24 cellular contexts compared by ENCODE assay signal in the genomic region with DNA sequence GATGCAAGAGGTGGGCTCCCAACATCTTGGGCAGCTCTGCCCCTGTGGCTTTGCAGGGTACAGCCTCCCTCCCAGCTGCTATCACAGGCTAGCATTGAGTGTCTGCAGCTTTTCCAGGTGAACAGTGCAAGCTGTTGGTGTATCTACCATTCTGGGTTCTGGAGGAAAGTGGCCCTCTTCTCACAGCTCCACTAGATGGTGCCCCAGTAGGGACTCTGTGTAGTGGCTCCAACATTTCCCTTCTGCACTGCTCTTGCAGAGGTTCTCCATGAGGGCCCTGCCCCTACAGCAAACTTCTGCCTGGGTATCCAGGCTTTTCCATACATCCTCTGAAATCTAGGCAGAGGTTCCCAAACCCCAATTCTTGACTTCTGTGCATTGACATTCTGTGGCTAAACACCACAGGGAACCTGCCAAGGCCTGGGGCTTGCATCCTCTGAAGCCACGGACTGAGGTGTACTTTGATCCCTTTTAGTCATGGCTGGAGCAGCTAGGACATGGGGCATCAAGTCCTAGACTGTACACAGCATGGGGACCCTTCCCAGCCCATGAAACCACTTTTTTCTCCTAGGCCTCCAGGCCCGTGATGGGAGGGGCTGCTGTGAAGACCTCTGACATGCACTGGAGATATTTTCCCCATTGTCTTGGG. TPM values are rescaled to one million over a fixed set of nuclear protein-coding genes. Genes with fewer than 3 reads are reported as not detected.
DNase-seq lines count a peak whose midpoint lies in the region; FAIRE-seq and TF ChIP-seq lines count a peak whose summit lies in the region.
"Had no signal": no experiment of that assay in that cellular context is flagged by ENCODE, and none has a peak within 500 bp of the region (broad histone marks: within the 10 kb centered on the region; RNA-seq: fewer than 3 reads in every experiment).

No MANE protein-coding gene starts in this region.

- H3K4me3 ChIP-seq in breast epithelium: no peak overlapping the region
- no peak overlapping the region for H3K4me3 ChIP-seq in cardiac fibroblast (replicated peaks in 1 of 2; ENCODE audit: low read depth in 2 of 2, low read length in 2 of 2)
- H3K4me3 ChIP-seq in liver (ENCODE audit: low read depth in 1 of 3, low read length in 3 of 3): no peak overlapping the region
- H3K4me3 ChIP-seq: gastroesophageal sphincter, left lung, thoracic aorta had no signal

- peaks cover 15% of the 10 kb centered on the region for H3K9me3 Mint-ChIP-seq in MCF 10A (ENCODE audit: unreplicated experiment)

- H3K27me3 ChIP-seq in breast epithelium: no peaks in the 10 kb centered on the region
- no peaks in the 10 kb centered on the region for H3K27me3 ChIP-seq in liver (ENCODE audit: control insufficient read depth in 4 of 4, insufficient read depth in 4 of 4, low read length in 3 of 4)
- H3K27me3 ChIP-seq: gastroesophageal sphincter, left lung had no signal

- CTCF ChIA-PET in MCF 10A (lab: Yijun Ruan, JAX): interaction anchor here (0.7 kb wide), 1 partner anchor 661 kb away, joined by 4 read pairs; no protein-coding TSS in a partner anchor

- WGBS in liver: 72% methylated on average over 2 of the region's 2 CpGs

- FAIRE-seq in urothelium cell line (lab: Jason Lieb, UNC): no peak
- FAIRE-seq: H54 had no signal

- H3K4me1 ChIP-seq in breast epithelium: no peaks in the 10 kb centered on the region
- no peaks in the 10 kb centered on the region for H3K4me1 ChIP-seq in liver (ENCODE audit: control insufficient read depth in 4 of 4, insufficient read depth in 4 of 4, low read length in 3 of 4)
- H3K4me1 ChIP-seq: gastroesophageal sphincter, left lung had no signal

- no peaks in the 10 kb centered on the region for H3K4me1 Mint-ChIP-seq in MCF 10A (ENCODE audit: insufficient read depth, unreplicated experiment)
- H3K4me1 Mint-ChIP-seq: activated naive CD8-positive, alpha-beta T cell treated with anti-CD3 and anti-CD28 coated beads, Interleukin-2, amount 50 U/mL, for 24 hours had no signal

- H3K9me3 ChIP-seq in breast epithelium (no peaks in the 10 kb centered on the region), liver (ENCODE audit: control insufficient read depth in 4 of 4, low read length in 3 of 4) (no peaks in the 10 kb centered on the region)
- H3K9me3 ChIP-seq: gastroesophageal sphincter, thoracic aorta had no signal

- H3K27ac ChIP-seq in breast epithelium (no peak overlapping the region), liver (ENCODE audit: low read depth in 1 of 2, low read length in 2 of 2) (no peak overlapping the region)
- H3K27ac ChIP-seq: gastroesophageal sphincter, HL-60, KMS-11, left lung, thoracic aorta had no signal

- POLR2A ChIA-PET in MCF 10A (lab: Yijun Ruan, JAX): interaction anchor here (0.7 kb wide), 1 partner anchor 9 kb away, joined by 3 read pairs; no protein-coding TSS in a partner anchor

- TF ChIP-seq RAD21 in liver (IDR thresholded peaks at IDR 0.05): peak; percentile 35 to 51

- TF ChIP-seq CTCF in MCF 10A (IDR thresholded peaks at IDR 0.05; ENCODE audit: unreplicated experiment): no peak
- TF ChIP-seq CTCF in breast epithelium (IDR thresholded peaks at IDR 0.05): no peak
- TF ChIP-seq CTCF in cardiac fibroblast (IDR thresholded peaks at IDR 0.05; ENCODE audit: low read depth, low read length): peak; percentile 39
- TF ChIP-seq CTCF in liver (IDR thresholded peaks at IDR 0.05; ENCODE audit: low read depth, low read length, missing input control): no peak

- H3K4me3 Mint-ChIP-seq in MCF 10A (ENCODE audit: unreplicated experiment): no peak overlapping the region
- H3K4me3 Mint-ChIP-seq: activated naive CD8-positive, alpha-beta T cell treated with anti-CD3 and anti-CD28 coated beads, Interleukin-2, amount 50 U/mL, for 24 hours; CD8-positive, alpha-beta T cell; effector memory CD8-positive, alpha-beta T cell; T-helper 2 cell treated with Interferon-gamma antibody and Interleukin-4, amounts not matched to agents 5 μg/mL and 100 μg/mL, for 36 hours had no signal

- DNase-seq in MCF 10A (ENCODE audit: unreplicated experiment) (peak; percentile 6), breast epithelium (ENCODE audit: low spot score in 2 of 2) (no peak), M059J (ENCODE audit: low read depth) (peak; percentile 9), cardiac fibroblast (ENCODE audit: low read depth in 2 of 2) (peak; percentile 11 to 46), urothelium cell line (ENCODE audit: low spot score) (no peak), cerebellar nuclear complex (lab: John Stamatoyannopoulos, UW) (no peak)
- DNase-seq in stimulated activated naive CD4-positive, alpha-beta T cell treated with Interleukin-2 at 50 U/mL for 16 hours (lab: John Stamatoyannopoulos, UW): no peak
- DNase-seq: activated CD4-positive, alpha-beta T cell treated with anti-CD3 and anti-CD28 coated beads for 1 hour; activated naive CD8-positive, alpha-beta T cell treated with anti-CD3 and anti-CD28 coated beads, Interleukin-2, amount 50 U/mL, for 24 hours; CD8-positive, alpha-beta T cell; central memory CD4-positive, alpha-beta T cell; DMS79 treated with DMSO at 0.1 percent for 48 hours; effector memory CD8-positive, alpha-beta T cell; left lung; NCI-H69; OCI-M1; stimulated activated CD4-positive, alpha-beta T cell treated with anti-CD3 and anti-CD28 coated beads, Interleukin-12 subunit alpha, Interleukin-12 subunit beta, amount 100 ng/mL, for 4 hours had no signal

- TF ChIP-seq POLR2A in breast epithelium (IDR thresholded peaks at IDR 0.05): no peak

- H3K27me3 Mint-ChIP-seq in MCF 10A (ENCODE audit: insufficient read depth, unreplicated experiment): no peaks in the 10 kb centered on the region
- H3K27me3 Mint-ChIP-seq: activated naive CD8-positive, alpha-beta T cell treated with anti-CD3 and anti-CD28 coated beads, Interleukin-2, amount 50 U/mL, for 24 hours; effector memory CD8-positive, alpha-beta T cell had no signal

- no peak overlapping the region for H3K27ac Mint-ChIP-seq in MCF 10A (ENCODE audit: low read depth, unreplicated experiment)
- H3K27ac Mint-ChIP-seq: activated naive CD8-positive, alpha-beta T cell treated with anti-CD3 and anti-CD28 coated beads, Interleukin-2, amount 50 U/mL, for 24 hours; CD8-positive, alpha-beta T cell; effector memory CD8-positive, alpha-beta T cell; T-helper 2 cell treated with Interferon-gamma antibody and Interleukin-4, amounts not matched to agents 5 μg/mL and 100 μg/mL, for 36 hours had no signal

- no peaks in the 10 kb centered on the region for H3K36me3 Mint-ChIP-seq in MCF 10A (ENCODE audit: insufficient read depth, unreplicated experiment)
- H3K36me3 Mint-ChIP-seq: CD8-positive, alpha-beta T cell had no signal

- H3K9ac ChIP-seq in liver (ENCODE audit: low read depth in 1 of 2, low read length in 2 of 2): no peak overlapping the region
- H3K9ac ChIP-seq: KMS-11 had no signal

- no peaks in the 10 kb centered on the region for H3K36me3 ChIP-seq in breast epithelium
- H3K36me3 ChIP-seq in liver (ENCODE audit: control insufficient read depth in 4 of 4, insufficient read depth in 3 of 4, low read depth in 1 of 4, low read length in 3 of 4): no peaks in the 10 kb centered on the region
- H3K36me3 ChIP-seq: gastroesophageal sphincter, left lung, thoracic aorta had no signal

- BruUV-seq in MCF 10A (replicated peaks; lab: Mats Ljungman, UMichigan): no TSS peak

- intact Hi-C loops in MCF 10A (cut with micrococcal nuclease) (no loop called here), breast epithelium (cut with DNase I; ENCODE audit: low total_unique reads) (no loop called here)

TF ChIP-seq in liver, 16 proteins besides CTCF, POLR2A, EP300 and RAD21:
- TF ChIP-seq, protein P1, sequence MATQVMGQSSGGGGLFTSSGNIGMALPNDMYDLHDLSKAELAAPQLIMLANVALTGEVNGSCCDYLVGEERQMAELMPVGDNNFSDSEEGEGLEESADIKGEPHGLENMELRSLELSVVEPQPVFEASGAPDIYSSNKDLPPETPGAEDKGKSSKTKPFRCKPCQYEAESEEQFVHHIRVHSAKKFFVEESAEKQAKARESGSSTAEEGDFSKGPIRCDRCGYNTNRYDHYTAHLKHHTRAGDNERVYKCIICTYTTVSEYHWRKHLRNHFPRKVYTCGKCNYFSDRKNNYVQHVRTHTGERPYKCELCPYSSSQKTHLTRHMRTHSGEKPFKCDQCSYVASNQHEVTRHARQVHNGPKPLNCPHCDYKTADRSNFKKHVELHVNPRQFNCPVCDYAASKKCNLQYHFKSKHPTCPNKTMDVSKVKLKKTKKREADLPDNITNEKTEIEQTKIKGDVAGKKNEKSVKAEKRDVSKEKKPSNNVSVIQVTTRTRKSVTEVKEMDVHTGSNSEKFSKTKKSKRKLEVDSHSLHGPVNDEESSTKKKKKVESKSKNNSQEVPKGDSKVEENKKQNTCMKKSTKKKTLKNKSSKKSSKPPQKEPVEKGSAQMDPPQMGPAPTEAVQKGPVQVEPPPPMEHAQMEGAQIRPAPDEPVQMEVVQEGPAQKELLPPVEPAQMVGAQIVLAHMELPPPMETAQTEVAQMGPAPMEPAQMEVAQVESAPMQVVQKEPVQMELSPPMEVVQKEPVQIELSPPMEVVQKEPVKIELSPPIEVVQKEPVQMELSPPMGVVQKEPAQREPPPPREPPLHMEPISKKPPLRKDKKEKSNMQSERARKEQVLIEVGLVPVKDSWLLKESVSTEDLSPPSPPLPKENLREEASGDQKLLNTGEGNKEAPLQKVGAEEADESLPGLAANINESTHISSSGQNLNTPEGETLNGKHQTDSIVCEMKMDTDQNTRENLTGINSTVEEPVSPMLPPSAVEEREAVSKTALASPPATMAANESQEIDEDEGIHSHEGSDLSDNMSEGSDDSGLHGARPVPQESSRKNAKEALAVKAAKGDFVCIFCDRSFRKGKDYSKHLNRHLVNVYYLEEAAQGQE (IDR thresholded peaks at IDR 0.05): no peak
- TF ChIP-seq HNF4A (conservative IDR thresholded peaks at IDR 0.05): no peak

RNA-seq across cellular contexts. Expression of a gene that starts 24.0 kb away (rescaled TPM):
- total RNA-seq in MCF 10A (2022): 327 and 339 TPM in 2 replicates
- total RNA-seq in breast epithelium: 100 to 1,000 TPM in 2 of 3 donors, 1 to 10 TPM in 1; 7.8 to 219 (median 101) TPM
- total RNA-seq in M059J (2014; rRNA removed; shearing (Covaris generic)): 43.7 and 49.7 TPM in 2 replicates
- 10 to 100 TPM in 1 of 2 donors, 1 to 10 TPM in 1; 8.4 to 10.7 TPM for total RNA-seq in liver
- polyA plus RNA-seq in liver: 10 to 100 TPM in 1 of 2 donors, 1 to 10 TPM in 1; 6.2 to 14.9 TPM

Comparison
In these comparisons a context has a peak if more than half of its experiments do, and no peak if none do; other contexts are left out.
1. DNase-seq: peak in MCF 10A (single experiment), M059J (single experiment) and cardiac fibroblast (2 of 2); none in breast epithelium (0 of 2), urothelium cell line (single experiment), stimulated activated naive CD4-positive, alpha-beta T cell treated with Interleukin-2 at 50 U/mL for 16 hours (single experiment) and cerebellar nuclear complex (0 of 2).